29 cellular contexts compared by ENCODE assay signal in the genomic region with DNA sequence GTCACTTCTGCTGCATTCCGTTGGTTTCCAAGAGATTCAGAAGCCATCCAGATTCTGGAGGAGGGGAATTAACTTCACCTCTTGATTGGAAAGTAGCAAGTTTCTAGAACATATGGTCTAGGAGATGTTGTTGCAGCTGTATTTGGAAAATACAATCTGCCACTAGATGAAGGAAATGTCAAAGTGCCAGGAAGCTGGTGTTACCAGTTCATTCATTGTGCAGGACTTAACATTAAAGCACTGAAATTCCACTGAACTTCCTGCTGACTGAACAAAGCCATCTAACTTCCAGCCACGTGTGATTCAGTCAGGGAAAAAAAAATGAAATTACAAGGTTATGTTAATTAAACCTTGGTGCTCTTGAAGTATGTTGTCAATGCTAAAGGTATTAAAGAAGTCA.
"Had no signal": no experiment of that assay in that cellular context is flagged by ENCODE, and none has a peak within 500 bp of the region (broad histone marks: within the 10 kb centered on the region; RNA-seq: fewer than 3 reads in every experiment).

No MANE protein-coding gene starts in this region.

- H3K4me2 ChIP-seq: hepatocyte had no signal

- H3K4me3 ChIP-seq: ascending aorta, coronary artery, hepatocyte, psoas muscle, skin epidermis, vagina had no signal

- H3K27me3 ChIP-seq: ascending aorta, hepatocyte, vagina had no signal

- H2AFZ ChIP-seq: hepatocyte, parathyroid adenoma had no signal

- H3K4me1 ChIP-seq: ascending aorta, parathyroid adenoma, psoas muscle, vagina had no signal

- H3K9me3 ChIP-seq: ascending aorta, psoas muscle, vagina had no signal

- H3K27ac ChIP-seq: ascending aorta, coronary artery, epithelial cell of prostate, hepatocyte, parathyroid adenoma, psoas muscle, vagina had no signal

- H3K9ac ChIP-seq: parathyroid adenoma had no signal

- DNase-seq: activated CD4-positive, alpha-beta memory T cell treated with anti-CD3 and anti-CD28 coated beads, Interleukin-2, amount 10 ng/mL, durations not matched to agents 7 days and 5 days; activated CD4-positive, alpha-beta T cell treated with anti-CD3 and anti-CD28 coated beads, Interleukin-2, amount 10 ng/mL, durations not matched to agents 24 days and 14 days; activated CD4-positive, CD25-positive, alpha-beta regulatory T cell treated with anti-CD3 and anti-CD28 coated beads, Interleukin-2, amount 50 U/mL, for 72 hours; activated CD8-positive, alpha-beta memory T cell treated with anti-CD3 and anti-CD28 coated beads, Interleukin-2, amount 50 U/mL, for 48 hours; activated gamma-delta T cell; activated naive CD4-positive, alpha-beta T cell treated with anti-CD3 and anti-CD28 coated beads, Interleukin-2, amount 10 ng/mL, durations not matched to agents 7 days and 5 days; activated naive CD8-positive, alpha-beta T cell treated with anti-CD3 and anti-CD28 coated beads, Interleukin-2, amount 10 ng/mL, durations not matched to agents 7 days and 5 days; activated T-cell treated with anti-CD3 and anti-CD28 coated beads, Interleukin-2, amount 50 U/mL, for 24 hours; glutamatergic neuron; islet precursor cell; left cardiac atrium; naive B cell; occipital lobe; psoas muscle; right cardiac atrium; stimulated activated CD4-positive, alpha-beta T cell treated with anti-CD3 and anti-CD28 coated beads, Interleukin-4, amount 100 ng/mL, for 4 hours; stimulated activated CD8-positive, alpha-beta memory T cell treated with anti-CD3 and anti-CD28 coated beads, Interleukin-4, amount 100 ng/mL, for 48 hours; stimulated activated naive CD8-positive, alpha-beta T cell treated with anti-CD3 and anti-CD28 coated beads, Interleukin-15, amount 100 ng/mL, for 72 hours; substantia nigra; T-helper 17 cell; T1000 had no signal

- H3K79me2 ChIP-seq: hepatocyte, parathyroid adenoma had no signal

- FAIRE-seq: frontal cortex had no signal

- H3K36me3 ChIP-seq: ascending aorta, vagina had no signal
